25 cellular contexts compared by ENCODE assay signal in genomic region chr2:180146541-180146940, GRCh38.
DNase-seq lines count a peak whose midpoint lies in the region; ATAC-seq and TF ChIP-seq lines count a peak whose summit lies in the region.
"Had no signal": no experiment of that assay in that cellular context is flagged by ENCODE, and none has a peak within 500 bp of the region (broad histone marks: within the 10 kb centered on the region; RNA-seq: fewer than 3 reads in every experiment).

No MANE protein-coding gene starts in this region.

- H3K9me3 ChIP-seq in iPS-20b (ENCODE audit: insufficient read depth, low read depth, low read length) (no peaks in the 10 kb centered on the region), neuronal stem cell (replicated peaks in 1 of 2; ENCODE audit: control insufficient read depth in 2 of 2, insufficient read depth in 1 of 2, low read depth in 1 of 2, low read length in 2 of 2) (peaks cover 0 to 6% of the 10 kb centered on the region in 2 donors), psoas muscle (no peaks in the 10 kb centered on the region)
- H3K9me3 ChIP-seq: Caco-2, Peyer's patch, SK-N-SH had no signal

- H2AK5ac ChIP-seq in neuronal stem cell (ENCODE audit: low read depth, low read length), result no peak overlapping the region

- peaks cover 2% of the 10 kb centered on the region; the same call in 1 of the 2 replicates for H3K27me3 Mint-ChIP-seq in HFFc6 (ENCODE audit: insufficient read depth)

- H3K36me3 ChIP-seq in iPS-20b (ENCODE audit: insufficient read depth, low read depth, low read length) (no peaks in the 10 kb centered on the region), neuronal stem cell (replicated peaks in 1 of 2; ENCODE audit: control insufficient read depth in 2 of 2, insufficient read depth in 2 of 2, low read length in 2 of 2) (no peaks in the 10 kb centered on the region), psoas muscle (ENCODE audit: insufficient read depth in 1 of 2, low read depth in 1 of 2) (no peaks in the 10 kb centered on the region)
- H3K36me3 ChIP-seq: Peyer's patch had no signal

- H3K9ac ChIP-seq in iPS-20b (ENCODE audit: low read depth, low read length) (peak overlapping the region; percentile 62), neuronal stem cell (ENCODE audit: low read depth, low read length, poor library complexity) (no peak overlapping the region)
- H3K9ac ChIP-seq: SK-N-SH had no signal

- H2AFZ ChIP-seq in neuronal stem cell (ENCODE audit: low read length), result no peak overlapping the region

- no peaks in the 10 kb centered on the region for H3K27me3 ChIP-seq in iPS-20b (ENCODE audit: insufficient read depth, low read length)
- H3K27me3 ChIP-seq in neuronal stem cell (ENCODE audit: control insufficient read depth in 3 of 3, insufficient read depth in 3 of 3, low read depth in 1 of 3, low read length in 3 of 3), result no peaks in the 10 kb centered on the region
- H3K27me3 ChIP-seq in psoas muscle (ENCODE audit: insufficient read depth in 3 of 3, low read length in 2 of 3), result no peaks in the 10 kb centered on the region
- H3K27me3 ChIP-seq: Peyer's patch had no signal

- H3K27ac Mint-ChIP-seq in HFFc6, result no peak overlapping the region
- H3K27ac Mint-ChIP-seq: B cell; CD8-positive, alpha-beta T cell; IgD-negative memory B cell; T-helper 1 cell treated with Interleukin-12 subunit alpha and Interleukin-12 subunit beta and Interleukin-4 antibody, amounts not matched to agents 30 μg/mL and 1 μg/mL, for 36 hours had no signal

- peak overlapping the region; percentile 38; the same call in 1 of the 2 replicates for H3K4me3 Mint-ChIP-seq in HFFc6
- H3K4me3 Mint-ChIP-seq: B cell; CD8-positive, alpha-beta T cell; IgD-negative memory B cell; T-helper 1 cell treated with Interleukin-12 subunit alpha and Interleukin-12 subunit beta and Interleukin-4 antibody, amounts not matched to agents 30 μg/mL and 1 μg/mL, for 36 hours had no signal

- H3K23ac ChIP-seq in neuronal stem cell (ENCODE audit: low read depth, low read length, poor library complexity), result no peak overlapping the region

- no CpG with 5 or more reads among the region's 2 CpGs for WGBS in neuronal stem cell (ENCODE audit: extremely low coverage in 2 of 2, insufficient read length in 2 of 2, insufficient replicate concordance in 1 of 2), 2 donors
- 34 to 42% (median 39%) methylated on average over 2 of the region's 2 CpGs for WGBS in psoas muscle, 3 donors

- no peak overlapping the region for H3K18ac ChIP-seq in neuronal stem cell (ENCODE audit: low read length)

- no peaks in the 10 kb centered on the region for H3K79me1 ChIP-seq in neuronal stem cell (ENCODE audit: low read depth, low read length)

- H2BK12ac ChIP-seq in neuronal stem cell (ENCODE audit: low read length), result no peak overlapping the region

- no peaks in the 10 kb centered on the region for H3K36me3 Mint-ChIP-seq in HFFc6 (ENCODE audit: low read depth)
- H3K36me3 Mint-ChIP-seq: CD8-positive, alpha-beta T cell; IgD-negative memory B cell had no signal

- peaks cover 35% of the 10 kb centered on the region for H3K4me1 ChIP-seq in iPS-20b (ENCODE audit: insufficient read depth, low read length)
- peaks cover 0 to 5% of the 10 kb centered on the region in 2 donors for H3K4me1 ChIP-seq in neuronal stem cell (ENCODE audit: control insufficient read depth in 2 of 2, insufficient read depth in 1 of 2, low read depth in 1 of 2, low read length in 2 of 2)
- H3K4me1 ChIP-seq in psoas muscle, result no peaks in the 10 kb centered on the region
- H3K4me1 ChIP-seq: Caco-2, Peyer's patch had no signal

- peaks cover 19% of the 10 kb centered on the region; the same call in 1 of the 2 replicates for H3K4me1 Mint-ChIP-seq in HFFc6 (ENCODE audit: low read depth)
- H3K4me1 Mint-ChIP-seq: B cell, IgD-negative memory B cell had no signal

- H3K9me3 Mint-ChIP-seq in HFFc6, result no peaks in the 10 kb centered on the region
- H3K9me3 Mint-ChIP-seq: CD8-positive, alpha-beta T cell; IgD-negative memory B cell; T-helper 1 cell treated with Interleukin-12 subunit alpha and Interleukin-12 subunit beta and Interleukin-4 antibody, amounts not matched to agents 30 μg/mL and 1 μg/mL, for 36 hours had no signal

- no peak overlapping the region for H2BK5ac ChIP-seq in neuronal stem cell (ENCODE audit: low read length)

- peak overlapping the region; percentile 23; the same call in 1 of the 2 replicates for H3K4me3 ChIP-seq in iPS-20b (ENCODE audit: low read length)
- H3K4me3 ChIP-seq in neuronal stem cell (ENCODE audit: low read length in 2 of 2), result no peak overlapping the region
- no peak overlapping the region for H3K4me3 ChIP-seq in psoas muscle
- H3K4me3 ChIP-seq: Peyer's patch had no signal

- no peak for ATAC-seq in psoas muscle
- ATAC-seq: CD8-positive, alpha-beta T cell had no signal

- peak overlapping the region; percentile 64 for H3K27ac ChIP-seq in iPS-20b (ENCODE audit: low read length)
- no peak overlapping the region for H3K27ac ChIP-seq in neuronal stem cell (replicated peaks; ENCODE audit: low read length)
- no peak overlapping the region for H3K27ac ChIP-seq in psoas muscle
- H3K27ac ChIP-seq: C4-2B, Peyer's patch had no signal

- H2BK120ac ChIP-seq in neuronal stem cell (ENCODE audit: low read depth, low read length), result no peak overlapping the region

- H2BK15ac ChIP-seq in neuronal stem cell (ENCODE audit: low read length), result no peak overlapping the region

- TF ChIP-seq CTCF in HFFc6 (IDR thresholded peaks at IDR 0.05) (no peak), psoas muscle (IDR thresholded peaks at IDR 0.05) (no peak)

- DNase-seq in HFFc6 (no peak), OCI-M1 (lab: John Stamatoyannopoulos, UW) (peak; percentile 38), SHP77 (lab: John Stamatoyannopoulos, UW) (no peak), NCI-H748 treated with DMSO at 0.1 percent for 48 hours (lab: John Stamatoyannopoulos, UW) (no peak), neuronal stem cell (ENCODE audit: low spot score) (no peak), psoas muscle (no peak)
- DNase-seq: Caco-2; CD8-positive, alpha-beta T cell; NCI-H1092 treated with DMSO at 0.1 percent for 48 hours; NCI-H1436; NCI-H187; NCI-H2081 treated with DMSO at 0.1 percent for 48 hours; NCI-H2171 treated with DMSO at 0.1 percent for 48 hours; NCI-H524; NCI-H774; NK-92 treated with Interleukin-12 subunit alpha and Interleukin-12 subunit beta, amount 100 ng/mL, for 24 hours; Peyer's patch; SIG-M5; SK-N-SH; SW 1271 had no signal

- H4K91ac ChIP-seq in neuronal stem cell (ENCODE audit: low read depth, low read length, poor library complexity), result no peak overlapping the region

- no peak overlapping the region for H3K4me2 ChIP-seq in neuronal stem cell (ENCODE audit: insufficient read depth, low read length, poor library complexity, severe bottlenecking)
- H3K4me2 ChIP-seq: SK-N-SH had no signal

- no peak overlapping the region for H3K14ac ChIP-seq in neuronal stem cell (ENCODE audit: low read length)

- no peak overlapping the region for H3K4ac ChIP-seq in neuronal stem cell (ENCODE audit: low read length)

- intact Hi-C loops in psoas muscle (cut with DNase I), result no loop called here

- H4K8ac ChIP-seq in neuronal stem cell (ENCODE audit: low read depth, low read length), result no peak overlapping the region
